8 cellular contexts compared by ENCODE assay signal in the genomic region with DNA sequence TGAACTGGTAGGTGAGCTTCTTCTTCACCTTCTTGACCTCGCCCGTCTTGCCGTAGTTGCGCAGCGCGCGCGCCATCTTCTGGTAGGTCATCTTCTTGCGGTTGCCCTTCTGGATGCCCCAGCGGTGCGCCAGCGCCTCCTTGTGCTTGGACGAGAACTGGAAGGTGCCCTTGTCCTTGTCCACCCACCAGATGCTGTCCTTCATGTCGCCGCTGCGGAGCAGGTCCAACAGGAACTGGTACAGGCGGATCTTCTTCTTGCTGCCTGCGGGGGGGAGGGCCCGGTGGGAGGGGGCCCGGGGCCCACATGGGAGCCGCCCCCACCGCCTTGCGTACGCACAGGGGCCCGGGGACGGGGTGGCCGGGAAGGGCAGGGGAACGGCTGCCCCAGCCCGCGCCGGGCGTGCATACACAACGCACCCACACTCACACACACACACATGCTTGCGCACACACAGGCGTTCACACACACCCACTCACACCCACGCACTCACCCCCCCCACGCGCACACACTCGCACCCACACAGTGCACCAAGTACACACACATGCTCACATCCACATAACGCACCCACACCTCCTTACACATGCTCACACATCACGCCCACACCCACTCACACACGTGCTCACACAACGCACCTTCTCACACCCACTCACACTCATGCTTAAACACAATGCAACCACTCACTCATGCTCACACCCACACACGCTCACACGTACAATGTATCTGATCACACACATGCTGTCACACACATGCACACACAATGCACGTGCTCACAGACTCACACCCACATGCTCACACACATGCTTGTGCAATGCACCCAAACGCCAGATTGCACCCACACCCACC. TPM values are rescaled to one million over a fixed set of nuclear protein-coding genes. Genes with fewer than 3 reads are reported as not detected.
DNase-seq lines count a peak whose midpoint lies in the region; ATAC-seq and TF ChIP-seq lines count a peak whose summit lies in the region.
"Had no signal": no experiment of that assay in that cellular context is flagged by ENCODE, and none has a peak within 500 bp of the region (broad histone marks: within the 10 kb centered on the region; RNA-seq: fewer than 3 reads in every experiment).

No MANE protein-coding gene starts in this region.

- H3K27me3 ChIP-seq in SJCRH30: peaks cover 12% of the 10 kb centered on the region; the same call in 1 of the 2 replicates
- no peaks in the 10 kb centered on the region for H3K27me3 ChIP-seq in lower lobe of right lung (ENCODE audit: low read depth)
- H3K27me3 ChIP-seq in stomach smooth muscle (ENCODE audit: control insufficient read depth in 1 of 2, insufficient read depth in 2 of 2, low read length in 2 of 2): no peaks in the 10 kb centered on the region

- H3K4me1 ChIP-seq in SJCRH30: no peaks in the 10 kb centered on the region
- H3K4me1 ChIP-seq in lower lobe of right lung: peaks cover 11% of the 10 kb centered on the region
- H3K4me1 ChIP-seq in stomach smooth muscle (ENCODE audit: control insufficient read depth, insufficient read depth, low read length): peaks cover 13% of the 10 kb centered on the region

- no peak overlapping the region for H3K27ac Mint-ChIP-seq in endothelial cell (ENCODE audit: unreplicated experiment)
- H3K27ac Mint-ChIP-seq: activated naive CD8-positive, alpha-beta T cell had no signal

- ATAC-seq in lower lobe of right lung: peak; percentile 86 to 91

- TF ChIP-seq CTCF in endothelial cell (IDR thresholded peaks at IDR 0.05; ENCODE audit: unreplicated experiment) (peak; percentile 69), lower lobe of right lung (IDR thresholded peaks at IDR 0.05) (peak; percentile 88)

- H3K27ac ChIP-seq in SJCRH30 (no peak overlapping the region), lower lobe of right lung (peak overlapping the region; percentile 62), stomach smooth muscle (ENCODE audit: low read length) (peak overlapping the region; percentile 6)

- peak overlapping the region; percentile 79 for H3K4me3 Mint-ChIP-seq in endothelial cell (ENCODE audit: unreplicated experiment)
- H3K4me3 Mint-ChIP-seq: activated naive CD8-positive, alpha-beta T cell had no signal

- H3K9me3 ChIP-seq in SJCRH30 (replicated peaks) (no peaks in the 10 kb centered on the region), lower lobe of right lung (no peaks in the 10 kb centered on the region), stomach smooth muscle (ENCODE audit: control insufficient read depth in 2 of 2, low read length in 2 of 2) (no peaks in the 10 kb centered on the region)

- peaks cover 8% of the 10 kb centered on the region for H3K4me1 Mint-ChIP-seq in endothelial cell (ENCODE audit: unreplicated experiment)

- peak overlapping the region; percentile 60 for H3K4me3 ChIP-seq in SJCRH30
- H3K4me3 ChIP-seq in lower lobe of right lung: peak overlapping the region; percentile 55
- peak overlapping the region; percentile 54 to 73 for H3K4me3 ChIP-seq in stomach smooth muscle (ENCODE audit: low read length in 2 of 2)

- intact Hi-C loops in lower lobe of right lung (cut with DNase I): no loop called here

- H3K27me3 Mint-ChIP-seq in endothelial cell (ENCODE audit: unreplicated experiment): peaks cover 9% of the 10 kb centered on the region
- H3K27me3 Mint-ChIP-seq: activated naive CD8-positive, alpha-beta T cell had no signal

- peak overlapping the region; percentile 21 to 62 for H3K9ac ChIP-seq in stomach smooth muscle (ENCODE audit: low read length in 2 of 2)

- peaks cover 5% of the 10 kb centered on the region for H3K36me3 Mint-ChIP-seq in endothelial cell (ENCODE audit: low read depth, unreplicated experiment)
- H3K36me3 Mint-ChIP-seq: activated naive CD8-positive, alpha-beta T cell had no signal

- no peaks in the 10 kb centered on the region for H3K36me3 ChIP-seq in SJCRH30
- H3K36me3 ChIP-seq in lower lobe of right lung: no peaks in the 10 kb centered on the region
- peaks cover 2 to 7% of the 10 kb centered on the region in 2 donors for H3K36me3 ChIP-seq in stomach smooth muscle (ENCODE audit: control insufficient read depth in 2 of 2, insufficient read depth in 2 of 2, low read length in 2 of 2)

- no peaks in the 10 kb centered on the region for H3K9me3 Mint-ChIP-seq in endothelial cell (ENCODE audit: unreplicated experiment)

- DNase-seq in GM04503 (ENCODE audit: low read depth): peak; percentile 39
- DNase-seq in NCI-H1048 (lab: John Stamatoyannopoulos, UW): peak; percentile 42
- DNase-seq in SJCRH30: peak; percentile 95
- DNase-seq in endothelial cell (ENCODE audit: low spot score): peak; percentile 99
- peak; percentile 96 for DNase-seq in lower lobe of right lung
- no peak for DNase-seq in GF-D8 (lab: John Stamatoyannopoulos, UW)

RNA-seq across cellular contexts. Expression of gene MYBPC3, which starts 3.0 kb away (rescaled TPM):
- not detected in 2 replicates for total RNA-seq in SJCRH30 (2014; rRNA removed; shearing (Covaris generic))
- total RNA-seq in endothelial cell (ENCODE audit: unreplicated experiment) (not detected), lower lobe of right lung (0.86 TPM)

RNA-seq across cellular contexts. Expression of gene SPI1, which starts 22.8 kb away (rescaled TPM):
- total RNA-seq in SJCRH30 (2014; rRNA removed; shearing (Covaris generic)): not detected in 2 replicates
- not detected for total RNA-seq in endothelial cell (ENCODE audit: unreplicated experiment)
- 295 TPM for total RNA-seq in lower lobe of right lung

RNA-seq across cellular contexts. Expression of gene SLC39A13, which starts 52.9 kb away (rescaled TPM):
- 17.3 and 24.4 TPM in 2 replicates for total RNA-seq in SJCRH30 (2014; rRNA removed; shearing (Covaris generic))
- 40.9 TPM for total RNA-seq in endothelial cell (ENCODE audit: unreplicated experiment)
- total RNA-seq in lower lobe of right lung: 48.0 TPM

Comparison
In these comparisons a context has a peak if more than half of its experiments do, and no peak if none do; other contexts are left out.
1. RNA of gene SPI1, which starts 22.8 kb away (total RNA-seq): 295 TPM in lower lobe of right lung (single experiment); not detected in endothelial cell (single experiment) and not detected in SJCRH30; every median in the first group is over 100 times any median in the second.
2. Peak in every context shown above with its lines, with median percentiles within 50 percentile points of each other: H3K4me3 ChIP-seq.